Comparison of ENCODE assay signal across 26 cellular contexts in genomic region chr12:6120796-6121473, GRCh38. TPM values are rescaled to one million over a fixed set of nuclear protein-coding genes. Genes with fewer than 3 reads are reported as not detected.
A peak's percentile ranks its signal among the peaks of the same experiment; 100 is the strongest.
DNase-seq lines count a peak whose midpoint lies in the region; ATAC-seq, FAIRE-seq and TF ChIP-seq lines count a peak whose summit lies in the region.
"Had no signal": no experiment of that assay in that cellular context is flagged by ENCODE, and none has a peak within 500 bp of the region (broad histone marks: within the 10 kb centered on the region; RNA-seq: fewer than 3 reads in every experiment).

No MANE protein-coding gene starts in this region.

- intact Hi-C loops in endothelial cell of umbilical vein (cut with micrococcal nuclease): no loop called here
- intact Hi-C loops in spleen (cut with DNase I; ENCODE audit: low total_unique reads): loop anchor here (5.0 kb wide), 1 partner anchor 61 kb away; no protein-coding TSS in a partner anchor

- H2BK120ac ChIP-seq in mesendoderm (ENCODE audit: low read depth, low read length): no peak overlapping the region

- H4K20me1 ChIP-seq in endothelial cell of umbilical vein (replicated peaks; ENCODE audit: control insufficient read depth, extremely low read depth, insufficient read depth, low read length): no peaks in the 10 kb centered on the region

- H3K4me2 ChIP-seq in endothelial cell of umbilical vein (ENCODE audit: insufficient read depth, low read length): peak overlapping the region; percentile 88
- H3K4me2 ChIP-seq in mesendoderm (ENCODE audit: low read length): no peak overlapping the region

- TF ChIP-seq POLR2A in endothelial cell of umbilical vein (IDR thresholded peaks at IDR 0.05; ENCODE audit: low read depth, low read length): no peak
- no peak for TF ChIP-seq POLR2A in spleen (IDR thresholded peaks at IDR 0.05)

- H2BK15ac ChIP-seq in mesendoderm (replicated peaks; ENCODE audit: low read depth): no peak overlapping the region

- no peak overlapping the region for H3K27ac Mint-ChIP-seq in T-cell
- H3K27ac Mint-ChIP-seq: activated CD8-positive, alpha-beta memory T cell treated with anti-CD3 and anti-CD28 coated beads, Interleukin-2, amount 10 ng/mL, durations not matched to agents 7 days and 5 days; H9; IgD-negative memory B cell; memory B cell; WTC11 had no signal

- CTCF ChIA-PET in endothelial cell of umbilical vein (lab: Charles Lee): interaction anchor here (1.2 to 2.3 kb wide), 8 partner anchors 10 to 75 kb away, joined by 3 to 7 read pairs (median 4); no protein-coding TSS in a partner anchor
- CTCF ChIA-PET in T-cell (lab: Charles Lee): interaction anchor here in 1 of 2 donors (0.7 kb wide), 1 partner anchor 25 kb away, joined by 3 read pairs; no protein-coding TSS in a partner anchor

- no peak overlapping the region for H4K5ac ChIP-seq in mesendoderm (ENCODE audit: low read length)

- peaks cover 78% of the 10 kb centered on the region for H3K4me1 ChIP-seq in endothelial cell of umbilical vein (ENCODE audit: control insufficient read depth, extremely low read depth, insufficient read depth, low read length)
- H3K4me1 ChIP-seq in mesendoderm (ENCODE audit: control insufficient read depth, low read depth, low read length): peaks cover 16% of the 10 kb centered on the region
- H3K4me1 ChIP-seq in spleen: peaks cover 0 to 28% (median 14%) of the 10 kb centered on the region in 6 donors

- no CpG with 5 or more reads among the region's 20 CpGs for WGBS in mesendoderm (ENCODE audit: extremely low coverage, insufficient coverage, low lambda C conversion rate)
- 81 to 91% (median 90%) methylated on average over 13 to 20 of the region's 20 CpGs for WGBS in spleen, 5 donors

- no peak overlapping the region for H2BK5ac ChIP-seq in mesendoderm (ENCODE audit: low read length)

- H4K8ac ChIP-seq in mesendoderm (ENCODE audit: low read depth, low read length): no peak overlapping the region

- no peak overlapping the region for H3K4me3 Mint-ChIP-seq in T-cell
- H3K4me3 Mint-ChIP-seq: activated CD8-positive, alpha-beta memory T cell treated with anti-CD3 and anti-CD28 coated beads, Interleukin-2, amount 10 ng/mL, durations not matched to agents 7 days and 5 days; central memory CD8-positive, alpha-beta T cell; H9; IgD-negative memory B cell; memory B cell; WTC11 had no signal

- no peaks in the 10 kb centered on the region for H3K9me1 ChIP-seq in endothelial cell of umbilical vein (replicated peaks; ENCODE audit: control insufficient read depth, extremely low read depth, insufficient read depth, low read length)

- dilution Hi-C loops in endothelial cell of umbilical vein (cut with MboI; ENCODE audit: extremely low pct_ligation_motif_present, low sequenced_read_pairs): no loop called here

- no peaks in the 10 kb centered on the region for H3K27me3 ChIP-seq in bronchial epithelial cell (ENCODE audit: control insufficient read depth, insufficient read depth, low read length)
- no peaks in the 10 kb centered on the region for H3K27me3 ChIP-seq in endothelial cell of umbilical vein (ENCODE audit: control insufficient read depth in 2 of 2, insufficient read depth in 2 of 2, low read length in 2 of 2)
- H3K27me3 ChIP-seq in mesendoderm (ENCODE audit: insufficient read depth, low read length, poor library complexity): no peaks in the 10 kb centered on the region
- no peaks in the 10 kb centered on the region for H3K27me3 ChIP-seq in spleen (replicated peaks in 1 of 7)

- H3K9ac ChIP-seq in endothelial cell of umbilical vein (replicated peaks; ENCODE audit: extremely low read depth, insufficient read depth, low read length): peak overlapping the region; percentile 99
- H3K9ac ChIP-seq in mesendoderm (ENCODE audit: low read length): no peak overlapping the region

- H3K4me1 Mint-ChIP-seq in T-cell: no peaks in the 10 kb centered on the region
- H3K4me1 Mint-ChIP-seq: central memory CD8-positive, alpha-beta T cell; IgD-negative memory B cell; memory B cell had no signal

- H3K9me3 ChIP-seq in endothelial cell of umbilical vein (replicated peaks; ENCODE audit: control insufficient read depth, insufficient read depth, low read length) (no peaks in the 10 kb centered on the region), spleen (no peaks in the 10 kb centered on the region)

- POLR2A ChIA-PET in endothelial cell of umbilical vein (lab: Charles Lee) (interaction anchor here (0.6 to 2.0 kb wide), 3 partner anchors 46 to 50 kb away, joined by 3 to 11 read pairs (median 5); no protein-coding TSS in a partner anchor), T-cell (lab: Charles Lee) (no interaction called here)

- no peak overlapping the region for H3K23ac ChIP-seq in mesendoderm (ENCODE audit: low read length)

- H3K27me3 Mint-ChIP-seq in T-cell: peaks cover 0 to 7% of the 10 kb centered on the region in 2 donors

- no TSS peak for BruUV-seq in endothelial cell of umbilical vein (replicated peaks; lab: Mats Ljungman, UMichigan)

- no peaks in the 10 kb centered on the region for H3K79me1 ChIP-seq in mesendoderm (ENCODE audit: low read length)

- no peaks in the 10 kb centered on the region for H3K36me3 Mint-ChIP-seq in T-cell
- H3K36me3 Mint-ChIP-seq: activated CD8-positive, alpha-beta memory T cell treated with anti-CD3 and anti-CD28 coated beads, Interleukin-2, amount 10 ng/mL, durations not matched to agents 7 days and 5 days; activated naive CD4-positive, alpha-beta T cell treated with anti-CD3 and anti-CD28 coated beads, Interleukin-2, amount 50 U/mL, for 72 hours; IgD-negative memory B cell; memory B cell; WTC11 had no signal

- ATAC-seq in GM21576 (IDR thresholded peaks at IDR 0.05; ENCODE audit: unreplicated experiment): no peak
- ATAC-seq in T-cell (replicated peaks in 1 of 4): no peak
- ATAC-seq: activated CD8-positive, alpha-beta memory T cell treated with anti-CD3 and anti-CD28 coated beads, Interleukin-2, amount 10 ng/mL, durations not matched to agents 7 days and 5 days; activated naive CD4-positive, alpha-beta T cell treated with anti-CD3 and anti-CD28 coated beads, Interleukin-2, amount 50 U/mL, for 72 hours; WTC11 had no signal

- DNase-seq in bronchial epithelial cell (ENCODE audit: low read depth) (no peak), endothelial cell of umbilical vein (ENCODE audit: low read depth, low spot score) (no peak), mesendoderm (no peak), spleen (peak; percentile 58), frontal cortex (ENCODE audit: low spot score in 2 of 2) (no peak), kidney glomerular epithelial cell (lab: John Stamatoyannopoulos, UW) (no peak), T-cell (no peak)
- DNase-seq: activated CD4-positive, alpha-beta T cell treated with anti-CD3 and anti-CD28 coated beads, Interleukin-2, amount 50 U/mL, for 1 hour; activated CD8-positive, alpha-beta memory T cell treated with anti-CD3 and anti-CD28 coated beads, Interleukin-2, amount 10 ng/mL, durations not matched to agents 7 days and 5 days; anterior cingulate cortex; H9; hypothalamus; NCI-H2081; occipital lobe; OCI-M1; retina; stimulated activated naive CD4-positive, alpha-beta T cell treated with Interleukin-2 at 50 U/mL for 16 hours; T-helper 9 cell had no signal

- H3K27ac ChIP-seq in endothelial cell of umbilical vein (ENCODE audit: insufficient read depth, low read depth, low read length): peak overlapping the region; percentile 100
- H3K27ac ChIP-seq in mesendoderm (ENCODE audit: low read depth, low read length): no peak overlapping the region
- H3K27ac ChIP-seq in spleen: peak overlapping the region in 6 of 8 donors; percentile 33 to 88 (median 78)
- H3K27ac ChIP-seq: epithelial cell of prostate had no signal

- TF ChIP-seq CTCF in bronchial epithelial cell (IDR thresholded peaks at IDR 0.05; ENCODE audit: insufficient read depth, low read length, severe bottlenecking): no peak
- no peak for TF ChIP-seq CTCF in endothelial cell of umbilical vein (IDR thresholded peaks at IDR 0.05; ENCODE audit: extremely low read depth in 1 of 2, insufficient read depth in 1 of 2, low read depth in 1 of 2, low read length in 2 of 2)
- no peak for TF ChIP-seq CTCF in spleen (IDR thresholded peaks at IDR 0.05 in 8 of 11, conservative IDR thresholded peaks at IDR 0.05 in 3 of 11)

- H3K36me3 ChIP-seq in bronchial epithelial cell (ENCODE audit: control insufficient read depth, insufficient read depth, low read length) (no peaks in the 10 kb centered on the region), endothelial cell of umbilical vein (ENCODE audit: control insufficient read depth in 2 of 2, extremely low read depth in 1 of 2, insufficient read depth in 2 of 2, low read length in 2 of 2) (peaks cover 15 to 34% of the 10 kb centered on the region in 2 experiments), mesendoderm (ENCODE audit: control insufficient read depth, insufficient read depth, low read length) (no peaks in the 10 kb centered on the region), spleen (no peaks in the 10 kb centered on the region)

- H2AK5ac ChIP-seq in mesendoderm (ENCODE audit: low read length): no peak overlapping the region

- H3K79me2 ChIP-seq in endothelial cell of umbilical vein (ENCODE audit: control insufficient read depth, insufficient read depth, low read length) (peaks cover 61% of the 10 kb centered on the region), mesendoderm (ENCODE audit: control insufficient read depth, insufficient read depth, low read length) (no peaks in the 10 kb centered on the region)

- no peak overlapping the region for H3K56ac ChIP-seq in mesendoderm (ENCODE audit: low read length)

- H2AFZ ChIP-seq in endothelial cell of umbilical vein (ENCODE audit: low read depth, low read length): peak overlapping the region; percentile 1

- peak overlapping the region; percentile 43 for H3K4ac ChIP-seq in mesendoderm (ENCODE audit: low read depth, low read length)

- FAIRE-seq in bronchial epithelial cell (lab: Jason Lieb, UNC) (peak; percentile 52), endothelial cell of umbilical vein (lab: Jason Lieb, UNC) (no peak), frontal cortex (lab: Jason Lieb, UNC) (no peak)
- FAIRE-seq: GM12891 had no signal

- no peak overlapping the region for H3K4me3 ChIP-seq in bronchial epithelial cell (ENCODE audit: low read depth, low read length)
- H3K4me3 ChIP-seq in endothelial cell of umbilical vein (replicated peaks in 1 of 3; ENCODE audit: insufficient read depth in 1 of 3, low read depth in 1 of 3, low read length in 3 of 3): peak overlapping the region in 2 of 3 experiments; percentile 79 to 93
- no peak overlapping the region for H3K4me3 ChIP-seq in mesendoderm (ENCODE audit: low read length)
- H3K4me3 ChIP-seq in spleen: peak overlapping the region in 2 of 8 donors; percentile 1 to 45

- H3K18ac ChIP-seq in mesendoderm (ENCODE audit: low read length): no peak overlapping the region

- H3K9me3 Mint-ChIP-seq in T-cell: no peaks in the 10 kb centered on the region
- H3K9me3 Mint-ChIP-seq: activated naive CD4-positive, alpha-beta T cell treated with anti-CD3 and anti-CD28 coated beads, Interleukin-2, amount 50 U/mL, for 72 hours; central memory CD8-positive, alpha-beta T cell; H9; memory B cell; WTC11 had no signal

RNA-seq across cellular contexts. Expression of gene VWF, which starts 3.5 kb away (rescaled TPM):
- 0.26 and 0.51 TPM in 2 replicates for total RNA-seq in bronchial epithelial cell
- 1,882 and 2,328 TPM in 2 replicates for total RNA-seq in endothelial cell of umbilical vein
- 1,041 and 1,132 TPM in 2 replicates for polyA plus RNA-seq in endothelial cell of umbilical vein
- polyA plus RNA-seq in endothelial cell of umbilical vein (2011; cell fraction: cytosol; rRNA removed): 1,164 and 1,406 TPM in 2 replicates
- polyA plus RNA-seq in endothelial cell of umbilical vein (2011; cell fraction: nucleus; rRNA removed): 1,241 and 1,484 TPM in 2 replicates
- 546 and 824 TPM in 2 replicates for polyA plus RNA-seq in endothelial cell of umbilical vein (2012)
- 2,231 and 2,679 TPM in 2 replicates for polyA minus RNA-seq in endothelial cell of umbilical vein
- polyA minus RNA-seq in endothelial cell of umbilical vein (2011; cell fraction: cytosol; rRNA and poly(A)+ RNA removed): not detected
- polyA minus RNA-seq in endothelial cell of umbilical vein (2011; cell fraction: nucleus; rRNA and poly(A)+ RNA removed): 1,538 and 1,756 TPM in 2 replicates
- 0.15 TPM for polyA plus RNA-seq in mesendoderm (2013, experiment 1 of 2)
- polyA plus RNA-seq in mesendoderm (2013, experiment 2 of 2): 0.15 TPM
- total RNA-seq in spleen: 100 to 1,000 TPM; 272 to 957 (median 395) TPM
- polyA plus RNA-seq in spleen: 10 to 100 TPM; 12.9 to 38.6 (median 15.5) TPM
- 8.2 TPM for total RNA-seq in frontal cortex
- under 1 TPM in 4 of 5 donors, not detected in 1; 0.13 to 0.90 (median 0.74) TPM for total RNA-seq in T-cell

Comparison
In these comparisons a context has a peak if more than half of its experiments do, and no peak if none do; other contexts are left out.
1. H3K4me3 ChIP-seq: peak in endothelial cell of umbilical vein (2 of 3); none in bronchial epithelial cell (single experiment) and mesendoderm (single experiment).
2. RNA of gene VWF, which starts 3.5 kb away (total RNA-seq): 1,882 to 2,328 TPM in endothelial cell of umbilical vein and 272 to 957 TPM in spleen; 8.2 TPM in frontal cortex (single experiment), 0.13 to 0.90 TPM in T-cell and 0.26 to 0.51 TPM in bronchial epithelial cell; every median in the first group is over 10 times any median in the second.